ENCODE assay signal across 15 cellular contexts in genomic region chr20:40502431-40502992, GRCh38.
DNase-seq lines count a peak whose midpoint lies in the region; ATAC-seq and TF ChIP-seq lines count a peak whose summit lies in the region.
"Had no signal": no experiment of that assay in that cellular context is flagged by ENCODE, and none has a peak within 500 bp of the region (broad histone marks: within the 10 kb centered on the region; RNA-seq: fewer than 3 reads in every experiment).

No MANE protein-coding gene starts in this region.

- H3K9me3 Mint-ChIP-seq in WTC11 (no peaks in the 10 kb centered on the region), nephron progenitor cell (no peaks in the 10 kb centered on the region)
- no peaks in the 10 kb centered on the region for H3K9me3 Mint-ChIP-seq in activated CD4-positive, alpha-beta T cell treated with anti-CD3 and anti-CD28 coated beads for 36 hours (ENCODE audit: low read depth)
- H3K9me3 Mint-ChIP-seq: CD4-positive, alpha-beta T cell had no signal

- no peak overlapping the region for H3K9ac ChIP-seq in neuronal stem cell (ENCODE audit: low read depth, low read length, poor library complexity)
- H3K9ac ChIP-seq: GM23248 had no signal

- no peaks in the 10 kb centered on the region for H3K36me3 ChIP-seq in neuronal stem cell (replicated peaks in 1 of 2; ENCODE audit: control insufficient read depth in 2 of 2, insufficient read depth in 2 of 2, low read length in 2 of 2)

- H3K36me3 Mint-ChIP-seq in WTC11 (no peaks in the 10 kb centered on the region), nephron progenitor cell (ENCODE audit: low read depth) (no peaks in the 10 kb centered on the region)
- H3K36me3 Mint-ChIP-seq in activated CD4-positive, alpha-beta T cell treated with anti-CD3 and anti-CD28 coated beads for 36 hours (ENCODE audit: low read depth), result no peaks in the 10 kb centered on the region

- H3K4me3 Mint-ChIP-seq in WTC11, result no peak overlapping the region
- peak overlapping the region; percentile 54 for H3K4me3 Mint-ChIP-seq in nephron progenitor cell
- H3K4me3 Mint-ChIP-seq in activated CD4-positive, alpha-beta T cell treated with anti-CD3 and anti-CD28 coated beads for 36 hours, result no peak overlapping the region
- H3K4me3 Mint-ChIP-seq: CD4-positive, alpha-beta T cell had no signal

- CTCF ChIA-PET in WTC11 (lab: Charles Lee), result no interaction called here
- CTCF ChIA-PET in activated CD4-positive, alpha-beta T cell treated with anti-CD3 and anti-CD28 coated beads for 36 hours (lab: Charles Lee), result no interaction called here

- peak overlapping the region; percentile 69 for H2AFZ ChIP-seq in neuronal stem cell (ENCODE audit: low read length)
- H2AFZ ChIP-seq: GM23248 had no signal

- intact Hi-C loops in activated CD4-positive, alpha-beta T cell treated with anti-CD3 and anti-CD28 coated beads for 36 hours (cut with DNase I, micrococcal nuclease), result no loop called here

- no peak overlapping the region for H4K91ac ChIP-seq in neuronal stem cell (ENCODE audit: low read depth, low read length, poor library complexity)

- H3K4me1 Mint-ChIP-seq in WTC11, result peaks cover 14% of the 10 kb centered on the region
- peaks cover 23% of the 10 kb centered on the region for H3K4me1 Mint-ChIP-seq in nephron progenitor cell
- H3K4me1 Mint-ChIP-seq in activated CD4-positive, alpha-beta T cell treated with anti-CD3 and anti-CD28 coated beads for 36 hours, result peaks cover 8% of the 10 kb centered on the region

- no peak overlapping the region for H2AK5ac ChIP-seq in neuronal stem cell (ENCODE audit: low read depth, low read length)

- peaks cover 0 to 5% (median 0%) of the 10 kb centered on the region in 3 experiments for H3K27me3 ChIP-seq in neuronal stem cell (ENCODE audit: control insufficient read depth in 3 of 3, insufficient read depth in 3 of 3, low read depth in 1 of 3, low read length in 3 of 3)

- no peak overlapping the region for H2BK15ac ChIP-seq in neuronal stem cell (ENCODE audit: low read length)

- no peak overlapping the region for H4K8ac ChIP-seq in neuronal stem cell (ENCODE audit: low read depth, low read length)

- no peak for DNase-seq in WTC11 (ENCODE audit: low spot score)
- peak; percentile 81 for DNase-seq in ecto neural progenitor cell (ENCODE audit: low spot score)
- DNase-seq in nephron progenitor cell, result peak; percentile 26
- peak; percentile 82 for DNase-seq in neuronal stem cell (ENCODE audit: low spot score)
- DNase-seq in hypothalamus (lab: John Stamatoyannopoulos, UW), result no peak
- DNase-seq in NCI-H2171 treated with DMSO at 0.1 percent for 48 hours (lab: John Stamatoyannopoulos, UW), result no peak
- DNase-seq in DMS79 treated with DMSO at 0.1 percent for 48 hours (lab: John Stamatoyannopoulos, UW), result no peak
- DNase-seq in activated CD4-positive, alpha-beta T cell treated with anti-CD3 and anti-CD28 coated beads for 36 hours, result no peak
- DNase-seq: ACHN; C1 segment of cervical spinal cord; Calu3; CD4-positive, alpha-beta T cell; DMS 273 treated with DMSO at 0.1 percent for 48 hours; GM23248; H7 had no signal

- no CpG with 5 or more reads among the region's 8 CpGs for WGBS in neuronal stem cell (ENCODE audit: extremely low coverage in 2 of 2, insufficient read length in 2 of 2, insufficient replicate concordance in 1 of 2), 2 donors

- H3K4me1 ChIP-seq in neuronal stem cell (ENCODE audit: control insufficient read depth in 2 of 2, insufficient read depth in 1 of 2, low read depth in 1 of 2, low read length in 2 of 2), result peaks cover 0 to 16% of the 10 kb centered on the region in 2 donors

- H3K27ac Mint-ChIP-seq in WTC11, result no peak overlapping the region
- H3K27ac Mint-ChIP-seq in nephron progenitor cell, result peak overlapping the region; percentile 74
- H3K27ac Mint-ChIP-seq in activated CD4-positive, alpha-beta T cell treated with anti-CD3 and anti-CD28 coated beads for 36 hours, result no peak overlapping the region
- H3K27ac Mint-ChIP-seq: CD4-positive, alpha-beta T cell had no signal

- POLR2A ChIA-PET in WTC11 (lab: Charles Lee), result no interaction called here
- POLR2A ChIA-PET in activated CD4-positive, alpha-beta T cell treated with anti-CD3 and anti-CD28 coated beads for 36 hours (lab: Charles Lee), result no interaction called here

- no peak overlapping the region for H2BK5ac ChIP-seq in neuronal stem cell (ENCODE audit: low read length)

- H3K4me3 ChIP-seq in neuronal stem cell (ENCODE audit: low read length in 2 of 2), result no peak overlapping the region
- H3K4me3 ChIP-seq: GM23248 had no signal

- H3K27me3 Mint-ChIP-seq in WTC11 (ENCODE audit: low read depth), result no peaks in the 10 kb centered on the region
- peaks cover 2% of the 10 kb centered on the region for H3K27me3 Mint-ChIP-seq in nephron progenitor cell (ENCODE audit: low read depth, poor library complexity)
- H3K27me3 Mint-ChIP-seq in activated CD4-positive, alpha-beta T cell treated with anti-CD3 and anti-CD28 coated beads for 36 hours, result peaks cover 4% of the 10 kb centered on the region
- H3K27me3 Mint-ChIP-seq: CD4-positive, alpha-beta T cell had no signal

- no peak overlapping the region for H3K27ac ChIP-seq in neuronal stem cell (replicated peaks; ENCODE audit: low read length)
- H3K27ac ChIP-seq: GM23248 had no signal

- H3K9me3 ChIP-seq in neuronal stem cell (replicated peaks in 1 of 2; ENCODE audit: control insufficient read depth in 2 of 2, insufficient read depth in 1 of 2, low read depth in 1 of 2, low read length in 2 of 2), result no peaks in the 10 kb centered on the region

- no peak overlapping the region for H3K23ac ChIP-seq in neuronal stem cell (ENCODE audit: low read depth, low read length, poor library complexity)

- no peak overlapping the region for H3K4ac ChIP-seq in neuronal stem cell (ENCODE audit: low read length)

- H2BK120ac ChIP-seq in neuronal stem cell (ENCODE audit: low read depth, low read length), result no peak overlapping the region

- no peaks in the 10 kb centered on the region for H3K79me1 ChIP-seq in neuronal stem cell (ENCODE audit: low read depth, low read length)

- TF ChIP-seq CTCF in WTC11 (IDR thresholded peaks at IDR 0.05), result no peak
- TF ChIP-seq CTCF in nephron progenitor cell (IDR thresholded peaks at IDR 0.05), result no peak

- no peak overlapping the region for H3K18ac ChIP-seq in neuronal stem cell (ENCODE audit: low read length)

- H3K14ac ChIP-seq in neuronal stem cell (ENCODE audit: low read length), result no peak overlapping the region

- peak; percentile 43 for ATAC-seq in WTC11
- ATAC-seq in activated CD4-positive, alpha-beta T cell treated with anti-CD3 and anti-CD28 coated beads for 36 hours, result no peak

- no peak overlapping the region for H3K4me2 ChIP-seq in neuronal stem cell (ENCODE audit: insufficient read depth, low read length, poor library complexity, severe bottlenecking)

- H2BK12ac ChIP-seq in neuronal stem cell (ENCODE audit: low read length), result no peak overlapping the region

TF ChIP-seq in WTC11, 78 proteins besides CTCF, POLR2A, EP300 and RAD21 (continues in another document):
- TF ChIP-seq SMAD4 (CRISPR knock-in tag; IDR thresholded peaks at IDR 0.05), result no peak
- no peak for TF ChIP-seq ZBTB21 (CRISPR knock-in tag; IDR thresholded peaks at IDR 0.05; ENCODE audit: borderline replicate concordance)
- TF ChIP-seq ZSCAN18 (CRISPR knock-in tag; IDR thresholded peaks at IDR 0.05), result no peak
- TF ChIP-seq AR (CRISPR knock-in tag; IDR thresholded peaks at IDR 0.05), result no peak
- TF ChIP-seq ZNF512 (CRISPR knock-in tag; IDR thresholded peaks at IDR 0.05; ENCODE audit: borderline replicate concordance), result no peak
- no peak for TF ChIP-seq FOXK1 (CRISPR knock-in tag; IDR thresholded peaks at IDR 0.05)
- TF ChIP-seq EMX1 (CRISPR knock-in tag; IDR thresholded peaks at IDR 0.05), result no peak

Comparison
In these comparisons a context has a peak if more than half of its experiments do, and no peak if none do; other contexts are left out.
1. DNase-seq: peak in ecto neural progenitor cell (single experiment), nephron progenitor cell (single experiment) and neuronal stem cell (single experiment); none in WTC11 (single experiment), hypothalamus (0 of 51), NCI-H2171 treated with DMSO at 0.1 percent for 48 hours (single experiment), DMS79 treated with DMSO at 0.1 percent for 48 hours (single experiment) and activated CD4-positive, alpha-beta T cell treated with anti-CD3 and anti-CD28 coated beads for 36 hours (single experiment).